In genomic region chr9:36138901-36139300, GRCh38 we compare ENCODE assay signal across 21 cellular contexts. TPM values are rescaled to one million over a fixed set of nuclear protein-coding genes. Genes with fewer than 3 reads are reported as not detected.
DNase-seq lines count a peak whose midpoint lies in the region; ATAC-seq, FAIRE-seq and TF ChIP-seq lines count a peak whose summit lies in the region.
"Had no signal": no experiment of that assay in that cellular context is flagged by ENCODE, and none has a peak within 500 bp of the region (broad histone marks: within the 10 kb centered on the region; RNA-seq: fewer than 3 reads in every experiment).

No MANE protein-coding gene starts in this region.

- H3K36me3 ChIP-seq in BLaER1 (no peaks in the 10 kb centered on the region), small intestine (ENCODE audit: control insufficient read depth in 2 of 2, insufficient read depth in 2 of 2, low read length in 2 of 2) (no peaks in the 10 kb centered on the region)
- H3K36me3 ChIP-seq in CD8-positive, alpha-beta memory T cell (ENCODE audit: insufficient read depth, low read length), result no peaks in the 10 kb centered on the region
- H3K36me3 ChIP-seq: right atrium auricular region, uterus had no signal

- H3K9me3 ChIP-seq in BLaER1, result no peaks in the 10 kb centered on the region
- no peaks in the 10 kb centered on the region for H3K9me3 ChIP-seq in CD8-positive, alpha-beta memory T cell (ENCODE audit: low read length)
- H3K9me3 ChIP-seq in small intestine (ENCODE audit: control insufficient read depth, low read depth), result no peaks in the 10 kb centered on the region
- H3K9me3 ChIP-seq: right atrium auricular region, uterus had no signal

- no peaks in the 10 kb centered on the region for H3K27me3 Mint-ChIP-seq in CD8-positive, alpha-beta memory T cell
- H3K27me3 Mint-ChIP-seq in chondrocyte (ENCODE audit: low read depth), result no peaks in the 10 kb centered on the region
- no peaks in the 10 kb centered on the region for H3K27me3 Mint-ChIP-seq in natural killer cell (ENCODE audit: low read depth in 2 of 2)

- no peak overlapping the region for H3K4me3 ChIP-seq in BLaER1
- H3K4me3 ChIP-seq in CD8-positive, alpha-beta memory T cell (ENCODE audit: low read length), result no peak overlapping the region
- no peak overlapping the region for H3K4me3 ChIP-seq in small intestine (ENCODE audit: low read depth in 1 of 2, low read length in 2 of 2)
- H3K4me3 ChIP-seq: right atrium auricular region, uterus had no signal

- intact Hi-C loops in natural killer cell (cut with micrococcal nuclease), result loop anchor here (5.0 kb wide), 1 partner anchor 37 kb away; no protein-coding TSS in a partner anchor

- H3K4me3 Mint-ChIP-seq in CD8-positive, alpha-beta memory T cell, result peak overlapping the region; percentile 87 to 99 (median 96)
- H3K4me3 Mint-ChIP-seq in chondrocyte (ENCODE audit: unreplicated experiment), result peak overlapping the region; percentile 47
- H3K4me3 Mint-ChIP-seq in natural killer cell, result peak overlapping the region; percentile 96

- H3K4me1 Mint-ChIP-seq in CD8-positive, alpha-beta memory T cell, result peaks cover 71 to 78% (median 77%) of the 10 kb centered on the region in 3 donors
- H3K4me1 Mint-ChIP-seq in chondrocyte (ENCODE audit: low read depth) (peaks cover 72% of the 10 kb centered on the region), natural killer cell (peaks cover 70 to 77% of the 10 kb centered on the region in 2 donors)

- peak overlapping the region; percentile 89 for H3K4me2 ChIP-seq in BLaER1

- H4K20me1 ChIP-seq in BLaER1, result no peaks in the 10 kb centered on the region

- no peak for FAIRE-seq in small intestine (lab: Jason Lieb, UNC)
- FAIRE-seq: H54, keratinocyte had no signal

- CTCF ChIA-PET in CD8-positive, alpha-beta memory T cell (lab: Charles Lee), result interaction anchor here (1.3 to 6.2 kb wide), 3 partner anchors 10 to 36 kb away, joined by 4 to 65 read pairs (median 8); partner anchors contain the start of gene CCIN

- H3K27ac ChIP-seq in BLaER1 (no peak overlapping the region), small intestine (ENCODE audit: low read depth in 1 of 2, low read length in 1 of 2) (peak overlapping the region in 1 of 2 donors; percentile 11)
- H3K27ac ChIP-seq in CD8-positive, alpha-beta memory T cell (ENCODE audit: low read depth, low read length), result no peak overlapping the region
- H3K27ac ChIP-seq: HL-60 had no signal

- WGBS in small intestine, 3 donors, result 95 to 96% (median 96%) methylated on average over 5 of the region's 5 CpGs

- TF ChIP-seq CTCF in chondrocyte (IDR thresholded peaks at IDR 0.05) (no peak), natural killer cell (IDR thresholded peaks at IDR 0.05) (no peak)

- peaks cover 76% of the 10 kb centered on the region for H3K4me1 ChIP-seq in BLaER1
- peaks cover 77% of the 10 kb centered on the region for H3K4me1 ChIP-seq in CD8-positive, alpha-beta memory T cell (ENCODE audit: insufficient read depth, low read length)
- peaks cover 4 to 25% of the 10 kb centered on the region in 2 donors for H3K4me1 ChIP-seq in small intestine (ENCODE audit: control insufficient read depth in 2 of 2, insufficient read depth in 1 of 2, low read depth in 1 of 2, low read length in 1 of 2)

- POLR2A ChIA-PET in CD8-positive, alpha-beta memory T cell (lab: Charles Lee), result no interaction called here

- no peaks in the 10 kb centered on the region for H3K27me3 ChIP-seq in BLaER1
- no peaks in the 10 kb centered on the region for H3K27me3 ChIP-seq in CD8-positive, alpha-beta memory T cell (ENCODE audit: insufficient read depth, low read length, poor library complexity, severe bottlenecking)
- no peaks in the 10 kb centered on the region for H3K27me3 ChIP-seq in small intestine (ENCODE audit: control insufficient read depth in 2 of 2, insufficient read depth in 2 of 2, low read length in 2 of 2)
- H3K27me3 ChIP-seq: right atrium auricular region, uterus had no signal

- H3K9ac ChIP-seq in BLaER1, result no peak overlapping the region

- peaks cover 0 to 10% (median 1%) of the 10 kb centered on the region in 3 donors for H3K36me3 Mint-ChIP-seq in CD8-positive, alpha-beta memory T cell
- peaks cover 10% of the 10 kb centered on the region for H3K36me3 Mint-ChIP-seq in chondrocyte (ENCODE audit: low read depth)
- H3K36me3 Mint-ChIP-seq in natural killer cell, result no peaks in the 10 kb centered on the region

- ATAC-seq in natural killer cell (no peak), HG02678 (IDR thresholded peaks at IDR 0.05; ENCODE audit: unreplicated experiment) (no peak), HG02884 (IDR thresholded peaks at IDR 0.05; ENCODE audit: unreplicated experiment) (no peak)
- ATAC-seq: Right ventricle myocardium inferior had no signal

- peak overlapping the region; percentile 76 to 99 (median 86) for H3K27ac Mint-ChIP-seq in CD8-positive, alpha-beta memory T cell
- no peak overlapping the region for H3K27ac Mint-ChIP-seq in chondrocyte (ENCODE audit: unreplicated experiment)
- peak overlapping the region; percentile 93 to 100 for H3K27ac Mint-ChIP-seq in natural killer cell

- DNase-seq in CD8-positive, alpha-beta memory T cell, result no peak
- DNase-seq in chondrocyte (ENCODE audit: low spot score), result peak; percentile 40
- DNase-seq in natural killer cell, result no peak
- no peak for DNase-seq in small intestine
- no peak for DNase-seq in Ammon's horn (ENCODE audit: low spot score)
- DNase-seq: activated effector memory CD4-positive, alpha-beta T cell treated with Interleukin-2 at 50 U/mL for 16 hours; mammary epithelial cell; NCI-H2029; NCI-H510A treated with DMSO at 0.1 percent for 48 hours; occipital lobe had no signal

- peaks cover 0 to 1% (median 0%) of the 10 kb centered on the region in 5 donors for H3K9me3 Mint-ChIP-seq in CD8-positive, alpha-beta memory T cell
- H3K9me3 Mint-ChIP-seq in chondrocyte (ENCODE audit: low read depth) (no peaks in the 10 kb centered on the region), natural killer cell (no peaks in the 10 kb centered on the region)

RNA-seq across cellular contexts. Expression of gene GLIPR2, which starts 2.4 kb away (rescaled TPM):
- 10 to 100 TPM; 17.1 to 17.5 TPM for total RNA-seq in CD8-positive, alpha-beta memory T cell
- 139 TPM for polyA plus RNA-seq in CD8-positive, alpha-beta memory T cell
- total RNA-seq in chondrocyte, result 101 to 110 TPM (median 102 TPM) in 3 replicates
- total RNA-seq in natural killer cell, result 100 to 1,000 TPM; 124 to 135 (median 125) TPM
- polyA plus RNA-seq in small intestine, result 10 to 100 TPM in 2 of 3 donors, 1 to 10 TPM in 1; 3.4 to 22.3 (median 13.0) TPM

RNA-seq across cellular contexts. Expression of gene CCIN, which starts 30.3 kb away (rescaled TPM):
- not detected for total RNA-seq in CD8-positive, alpha-beta memory T cell
- polyA plus RNA-seq in CD8-positive, alpha-beta memory T cell, result 0.14 TPM
- total RNA-seq in chondrocyte, result 2.4 to 2.7 TPM (median 2.4 TPM) in 3 replicates
- 1 to 10 TPM; 2.0 to 2.8 (median 2.0) TPM for total RNA-seq in natural killer cell
- under 1 TPM in 1 of 3 donors, not detected in 2; 0.04 TPM for polyA plus RNA-seq in small intestine
- total RNA-seq: activated CD8-positive, alpha-beta memory T cell treated with anti-CD3 and anti-CD28 coated beads for 36 hours; G401; mammary epithelial cell; occipital lobe; right atrium auricular region; Right ventricle myocardium inferior had no signal
- polyA plus RNA-seq: keratinocyte, mammary epithelial cell had no signal

RNA-seq across cellular contexts. Expression of gene CLTA, which starts 51.8 kb away (rescaled TPM):
- total RNA-seq in CD8-positive, alpha-beta memory T cell, result 100 to 1,000 TPM; 185 to 186 TPM
- polyA plus RNA-seq in CD8-positive, alpha-beta memory T cell, result 77.6 TPM
- total RNA-seq in chondrocyte (200 to 243 TPM (median 240 TPM) in 3 replicates), natural killer cell (10 to 100 TPM; 49.4 to 62.0 (median 52.6) TPM)
- polyA plus RNA-seq in small intestine, result 100 to 1,000 TPM; 176 to 279 (median 276) TPM
